1 cellular context compared by ENCODE assay signal in the genomic region with DNA sequence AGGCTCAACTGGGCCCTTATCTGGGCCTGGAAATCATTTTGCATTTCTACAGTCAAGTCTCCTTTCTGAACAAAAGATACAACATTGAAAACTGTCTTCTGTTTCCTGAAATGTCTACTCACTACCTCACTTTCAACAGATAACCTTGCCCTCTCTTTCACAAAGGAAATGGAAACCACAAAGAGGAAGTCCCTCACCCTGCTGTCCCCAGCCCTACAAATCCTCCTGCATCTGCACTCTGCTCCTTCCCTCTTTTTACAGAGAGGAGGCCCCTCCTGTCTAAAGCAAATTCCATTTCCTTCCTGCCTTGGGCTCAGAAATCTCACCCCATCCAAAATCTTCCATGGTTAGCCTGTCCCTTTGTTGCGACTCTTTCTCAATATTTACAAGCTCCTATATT.
TF ChIP-seq lines count a peak whose summit lies in the region.

No MANE protein-coding gene starts in this region.

TF ChIP-seq in K562, 482 proteins besides CTCF, POLR2A, EP300 and RAD21 (continued from another document):
- TF ChIP-seq ZBTB40 (IDR thresholded peaks at IDR 0.05): peak; percentile 84
- TF ChIP-seq ZBTB40 (CRISPR knock-in tag; IDR thresholded peaks at IDR 0.05): no peak
- TF ChIP-seq, protein P1, sequence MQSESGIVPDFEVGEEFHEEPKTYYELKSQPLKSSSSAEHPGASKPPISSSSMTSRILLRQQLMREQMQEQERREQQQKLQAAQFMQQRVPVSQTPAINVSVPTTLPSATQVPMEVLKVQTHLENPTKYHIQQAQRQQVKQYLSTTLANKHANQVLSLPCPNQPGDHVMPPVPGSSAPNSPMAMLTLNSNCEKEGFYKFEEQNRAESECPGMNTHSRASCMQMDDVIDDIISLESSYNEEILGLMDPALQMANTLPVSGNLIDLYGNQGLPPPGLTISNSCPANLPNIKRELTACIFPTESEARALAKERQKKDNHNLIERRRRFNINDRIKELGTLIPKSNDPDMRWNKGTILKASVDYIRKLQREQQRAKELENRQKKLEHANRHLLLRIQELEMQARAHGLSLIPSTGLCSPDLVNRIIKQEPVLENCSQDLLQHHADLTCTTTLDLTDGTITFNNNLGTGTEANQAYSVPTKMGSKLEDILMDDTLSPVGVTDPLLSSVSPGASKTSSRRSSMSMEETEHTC (IDR thresholded peaks at IDR 0.05): no peak
- peak; percentile 38; the same call in 1 of the 2 replicates for TF ChIP-seq TEAD4 (IDR thresholded peaks at IDR 0.05; ENCODE audit: low read length)
- TF ChIP-seq TEAD4 (CRISPR knock-in tag; IDR thresholded peaks at IDR 0.05; ENCODE audit: borderline replicate concordance): no peak
- TF ChIP-seq, protein P2, sequence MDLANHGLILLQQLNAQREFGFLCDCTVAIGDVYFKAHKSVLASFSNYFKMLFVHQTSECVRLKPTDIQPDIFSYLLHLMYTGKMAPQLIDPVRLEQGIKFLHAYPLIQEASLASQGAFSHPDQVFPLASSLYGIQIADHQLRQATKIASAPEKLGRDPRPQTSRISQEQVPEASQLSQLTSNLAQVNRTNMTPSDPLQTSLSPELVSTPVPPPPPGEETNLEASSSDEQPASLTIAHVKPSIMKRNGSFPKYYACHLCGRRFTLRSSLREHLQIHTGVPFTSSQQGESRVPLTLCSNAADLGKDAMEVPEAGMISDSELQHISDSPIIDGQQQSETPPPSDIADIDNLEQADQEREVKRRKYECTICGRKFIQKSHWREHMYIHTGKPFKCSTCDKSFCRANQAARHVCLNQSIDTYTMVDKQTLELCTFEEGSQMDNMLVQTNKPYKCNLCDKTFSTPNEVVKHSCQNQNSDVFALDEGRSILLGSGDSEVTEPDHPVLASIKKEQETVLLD (IDR thresholded peaks at IDR 0.05): no peak
- 0 out of 2 replicates have a peak, but pooled peaks have one; percentile 24 for TF ChIP-seq POLR2H (tag; IDR thresholded peaks at IDR 0.05; ENCODE audit: low read depth)
- no peak for TF ChIP-seq ZNF41 (CRISPR knock-in tag; conservative IDR thresholded peaks at IDR 0.05)
- 0 out of 2 replicates have a peak, but pooled peaks have one; percentile 12 for TF ChIP-seq FOSL1 (tag; conservative IDR thresholded peaks at IDR 0.05)
- peak; percentile 47; the same call in 1 of the 2 replicates for TF ChIP-seq DPF2 (IDR thresholded peaks at IDR 0.05)
- TF ChIP-seq MCM5 (IDR thresholded peaks at IDR 0.05; ENCODE audit: low read depth): no peak
- no peak for TF ChIP-seq MTA3 (IDR thresholded peaks at IDR 0.05; ENCODE audit: borderline replicate concordance)
- no peak for TF ChIP-seq KAT7 (CRISPR knock-in tag; IDR thresholded peaks at IDR 0.05; ENCODE audit: borderline replicate concordance)
- no peak for TF ChIP-seq ZNF507 (tag; conservative IDR thresholded peaks at IDR 0.05)
- TF ChIP-seq CXXC5 (CRISPR knock-in tag; IDR thresholded peaks at IDR 0.05): no peak
- 0 out of 2 replicates have a peak, but pooled peaks have one; percentile 52 for TF ChIP-seq ZNF766 (CRISPR knock-in tag; conservative IDR thresholded peaks at IDR 0.05)
